In genomic region chr3:97823503-97824004, GRCh38 we compare ENCODE assay signal across 8 cellular contexts. TPM values are rescaled to one million over a fixed set of nuclear protein-coding genes. Genes with fewer than 3 reads are reported as not detected.
A peak's percentile ranks its signal among the peaks of the same experiment; 100 is the strongest.
DNase-seq lines count a peak whose midpoint lies in the region; ATAC-seq and TF ChIP-seq lines count a peak whose summit lies in the region.

No MANE protein-coding gene starts in this region.

- H3K4me1 Mint-ChIP-seq in activated T-helper 17 cell treated with anti-CD3 and anti-CD28 coated beads, Interleukin-2, amount 50 U/mL, for 72 hours, result peaks cover 36% of the 10 kb centered on the region

- no peak for TF ChIP-seq POLR2A in erythroblast (IDR thresholded peaks at IDR 0.05; ENCODE audit: low read length)

- H3K36me3 ChIP-seq in subcutaneous abdominal adipose tissue (ENCODE audit: control insufficient read depth in 5 of 5, insufficient read depth in 5 of 5, low read length in 5 of 5) (no peaks in the 10 kb centered on the region), Karpas-422 (ENCODE audit: insufficient read depth, low read length) (no peaks in the 10 kb centered on the region)

- DNase-seq in SIG-M5 treated with dmso at 0.1 percent for 504 hours (lab: John Stamatoyannopoulos, UW; ENCODE audit: unreplicated experiment) (peak; percentile 20), SIG-M5 (lab: John Stamatoyannopoulos, UW) (no peak), inferior parietal cortex (ENCODE audit: extremely low spot score) (peak; percentile 41), NCI-H2196 (lab: John Stamatoyannopoulos, UW; ENCODE audit: unreplicated experiment) (no peak), Karpas-422 (no peak), erythroblast (lab: John Stamatoyannopoulos, UW) (no peak)

- peaks cover 4% of the 10 kb centered on the region for H3K27me3 Mint-ChIP-seq in activated T-helper 17 cell treated with anti-CD3 and anti-CD28 coated beads, Interleukin-2, amount 50 U/mL, for 72 hours

- no peaks in the 10 kb centered on the region for H3K9me2 ChIP-seq in Karpas-422 (replicated peaks; ENCODE audit: insufficient read depth, low read length)

- H3K4me3 ChIP-seq in subcutaneous abdominal adipose tissue (ENCODE audit: low read depth in 1 of 5, low read length in 5 of 5) (peak overlapping the region; percentile 57 to 99 (median 92)), Karpas-422 (ENCODE audit: low read length) (no peak overlapping the region)

- H3K27ac Mint-ChIP-seq in activated T-helper 17 cell treated with anti-CD3 and anti-CD28 coated beads, Interleukin-2, amount 50 U/mL, for 72 hours, result no peak overlapping the region

- H3K4me1 ChIP-seq in subcutaneous abdominal adipose tissue (ENCODE audit: control insufficient read depth in 5 of 5, insufficient read depth in 5 of 5, low read length in 5 of 5) (peaks cover 0 to 51% (median 48%) of the 10 kb centered on the region in 5 donors), Karpas-422 (ENCODE audit: low read length) (peaks cover 18% of the 10 kb centered on the region)

- peaks cover 15% of the 10 kb centered on the region for H3K36me3 Mint-ChIP-seq in activated T-helper 17 cell treated with anti-CD3 and anti-CD28 coated beads, Interleukin-2, amount 50 U/mL, for 72 hours (ENCODE audit: low read depth)

- peak overlapping the region; percentile 85 for H3K27ac ChIP-seq in subcutaneous abdominal adipose tissue (ENCODE audit: low read depth, low read length)
- H3K27ac ChIP-seq in Karpas-422 (ENCODE audit: low read length), result no peak overlapping the region

- no peak for ATAC-seq in activated T-helper 17 cell treated with anti-CD3 and anti-CD28 coated beads, Interleukin-2, amount 50 U/mL, for 72 hours (replicated peaks)

- peak overlapping the region; percentile 73 to 95 (median 88) for H3K9ac ChIP-seq in subcutaneous abdominal adipose tissue (ENCODE audit: low read length in 5 of 5)
- H3K9ac ChIP-seq in Karpas-422 (ENCODE audit: low read length), result no peak overlapping the region

- H2AFZ ChIP-seq in Karpas-422 (ENCODE audit: low read length), result no peak overlapping the region

- no peaks in the 10 kb centered on the region for H3K9me3 Mint-ChIP-seq in activated T-helper 17 cell treated with anti-CD3 and anti-CD28 coated beads, Interleukin-2, amount 50 U/mL, for 72 hours

- no peak overlapping the region for H3K4me2 ChIP-seq in Karpas-422 (ENCODE audit: low read depth, low read length, poor library complexity, severe bottlenecking)

- H3K4me3 Mint-ChIP-seq in activated T-helper 17 cell treated with anti-CD3 and anti-CD28 coated beads, Interleukin-2, amount 50 U/mL, for 72 hours, result peak overlapping the region; percentile 99

- H4K20me1 ChIP-seq in Karpas-422 (ENCODE audit: insufficient read depth, low read depth, low read length), result no peaks in the 10 kb centered on the region

- H3K9me3 ChIP-seq in subcutaneous abdominal adipose tissue (ENCODE audit: control insufficient read depth in 5 of 5, low read length in 5 of 5) (no peaks in the 10 kb centered on the region), Karpas-422 (ENCODE audit: low read length) (no peaks in the 10 kb centered on the region)

- no peaks in the 10 kb centered on the region for H3K27me3 ChIP-seq in subcutaneous abdominal adipose tissue (ENCODE audit: control insufficient read depth in 5 of 5, insufficient read depth in 4 of 5, low read length in 5 of 5)
- H3K27me3 ChIP-seq in Karpas-422 (ENCODE audit: low read length), result no peaks in the 10 kb centered on the region; the same call in 1 of the 2 replicates

- no peaks in the 10 kb centered on the region for H3K79me2 ChIP-seq in Karpas-422 (ENCODE audit: low read length)

RNA-seq across cellular contexts. Expression of gene CRYBG3, which starts 1.7 kb away (rescaled TPM):
- 10 to 100 TPM; 15.3 to 26.7 TPM for total RNA-seq in activated T-helper 17 cell treated with anti-CD3 and anti-CD28 coated beads, Interleukin-2, amount 50 U/mL, for 72 hours
- 0.61 and 1.1 TPM in 2 replicates for total RNA-seq in Karpas-422 (2014; rRNA removed; shearing (Covaris generic); ENCODE audit: low replicate concordance)

RNA-seq across cellular contexts. Expression of gene ARL6, which starts 59.0 kb away (rescaled TPM):
- 1 to 10 TPM; 2.3 to 9.0 TPM for total RNA-seq in activated T-helper 17 cell treated with anti-CD3 and anti-CD28 coated beads, Interleukin-2, amount 50 U/mL, for 72 hours
- total RNA-seq in Karpas-422 (2014; rRNA removed; shearing (Covaris generic); ENCODE audit: low replicate concordance), result 13.5 and 33.7 TPM in 2 replicates

Comparison
In these comparisons a context has a peak if more than half of its experiments do, and no peak if none do; other contexts are left out.
1. DNase-seq: peak in SIG-M5 treated with dmso at 0.1 percent for 504 hours (single experiment) and inferior parietal cortex (single experiment); none in SIG-M5 (single experiment), NCI-H2196 (single experiment), Karpas-422 (single experiment) and erythroblast (0 of 2).